In the genomic region with DNA sequence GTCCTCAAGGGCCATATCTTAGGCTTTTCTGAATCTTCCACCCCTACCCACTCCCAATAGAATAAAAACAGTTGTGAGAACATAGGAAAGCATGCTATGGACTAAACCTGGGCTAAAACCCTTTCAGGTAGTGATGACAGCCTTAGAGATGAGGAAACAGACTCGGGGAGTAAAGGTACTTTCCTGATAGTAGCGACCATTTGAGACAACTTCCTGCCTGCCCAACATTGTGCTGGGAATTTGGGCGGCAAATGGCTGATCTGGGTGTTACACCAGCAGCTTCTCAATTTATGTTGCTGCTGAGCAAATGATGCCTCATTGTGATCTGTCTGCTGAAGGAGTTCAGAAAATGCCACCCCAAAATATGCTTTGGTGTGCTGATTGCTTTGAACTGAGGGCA, we compare ENCODE assay signal across 1 cellular context.
TF ChIP-seq lines count a peak whose summit lies in the region.

No MANE protein-coding gene starts in this region.

TF ChIP-seq in GM12878, 131 proteins besides CTCF, POLR2A, EP300 and RAD21:
- no peak for TF ChIP-seq NR2C2 (IDR thresholded peaks at IDR 0.05; ENCODE audit: borderline replicate concordance, control insufficient read depth, insufficient read length, low read depth)
- TF ChIP-seq YY1 (IDR thresholded peaks at IDR 0.05; ENCODE audit: low read depth, low read length): peak; percentile 79
